ENCODE assay signal across 8 cellular contexts in the genomic region with DNA sequence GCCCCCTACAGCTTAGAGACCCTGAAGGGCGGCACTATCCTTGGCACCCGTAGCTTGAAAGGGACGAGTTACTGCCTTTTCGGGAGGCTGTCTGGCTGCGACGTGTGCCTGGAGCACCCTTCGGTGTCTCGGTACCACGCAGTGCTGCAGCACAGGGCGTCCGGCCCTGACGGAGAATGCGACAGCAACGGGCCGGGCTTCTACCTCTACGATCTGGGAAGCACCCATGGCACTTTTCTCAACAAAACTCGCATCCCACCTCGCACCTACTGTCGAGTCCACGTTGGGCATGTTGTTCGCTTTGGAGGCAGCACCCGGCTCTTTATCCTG. TPM values are rescaled to one million over a fixed set of nuclear protein-coding genes. Genes with fewer than 3 reads are reported as not detected.
A peak's percentile ranks its signal among the peaks of the same experiment; 100 is the strongest.
DNase-seq lines count a peak whose midpoint lies in the region; ATAC-seq and TF ChIP-seq lines count a peak whose summit lies in the region.

No MANE protein-coding gene starts in this region.

- H3K36me3 Mint-ChIP-seq in neural crest cell (ENCODE audit: low read depth), result peaks cover 7% of the 10 kb centered on the region

- peak overlapping the region; percentile 89 for H3K27ac ChIP-seq in OCI-LY7 (ENCODE audit: low read depth, low read length, poor library complexity, severe bottlenecking)

- POLR2A ChIA-PET in OCI-LY7 (lab: Charles Lee), result interaction anchor here (0.6 to 1.4 kb wide), 5 partner anchors 10 to 236 kb away, joined by 3 to 4 read pairs (median 3); no protein-coding TSS in a partner anchor

- intact Hi-C loops in Right ventricle myocardium superior (cut with DNase I), result no loop called here
- intact Hi-C loops in cardiac septum (cut with DNase I), result loop anchor here (5.0 to 10.0 kb wide), 2 partner anchors 37 to 259 kb away; partner anchors contain the start of genes CCDC121, GPN1 and PPM1G
- intact Hi-C loops in OCI-LY7 (cut with micrococcal nuclease; ENCODE audit: unreplicated experiment), result loop anchor here (10.0 kb wide), 1 partner anchor 259 kb away; the partner anchor contains the start of gene PPM1G

- ATAC-seq in Right ventricle myocardium superior (ENCODE audit: poor library complexity), result peak; percentile 13
- no peak for ATAC-seq in HG02798 (IDR thresholded peaks at IDR 0.05; ENCODE audit: poor library complexity, unreplicated experiment)
- ATAC-seq in GM19023 (IDR thresholded peaks at IDR 0.05; ENCODE audit: unreplicated experiment), result no peak

- H3K4me1 ChIP-seq in OCI-LY7 (ENCODE audit: insufficient read depth, low read length, poor library complexity, severe bottlenecking) (peaks cover 23% of the 10 kb centered on the region), endocrine pancreas (ENCODE audit: control insufficient read depth, insufficient read depth, low read length) (peaks cover 36% of the 10 kb centered on the region)

- no peak overlapping the region for H3K27ac Mint-ChIP-seq in neural crest cell (ENCODE audit: unreplicated experiment)

- peak overlapping the region; percentile 81 for H3K4me2 ChIP-seq in OCI-LY7 (ENCODE audit: low read length)

- no peaks in the 10 kb centered on the region for H4K20me1 ChIP-seq in OCI-LY7 (ENCODE audit: insufficient read depth, low read length)

- no peaks in the 10 kb centered on the region for H3K27me3 Mint-ChIP-seq in neural crest cell (ENCODE audit: low read depth)

- no peak for DNase-seq in Right ventricle myocardium superior
- DNase-seq in cardiac septum (ENCODE audit: low spot score), result no peak
- DNase-seq in OCI-LY7 (ENCODE audit: low spot score), result no peak
- DNase-seq in neural crest cell (ENCODE audit: low read depth, low spot score), result no peak
- no peak for DNase-seq in effector CD4-positive, alpha-beta T cell

- peaks cover 47% of the 10 kb centered on the region for H3K36me3 ChIP-seq in OCI-LY7 (ENCODE audit: insufficient read depth, low read length)
- H3K36me3 ChIP-seq in endocrine pancreas (ENCODE audit: control insufficient read depth, insufficient read depth, low read length), result no peaks in the 10 kb centered on the region

- no TSS peak for BruUV-seq in OCI-LY7 (replicated peaks; lab: Mats Ljungman, UMichigan)

- H3K27me3 ChIP-seq in endocrine pancreas (ENCODE audit: control insufficient read depth, insufficient read depth, low read length), result no peaks in the 10 kb centered on the region

- H3K9me3 ChIP-seq in OCI-LY7 (ENCODE audit: low read length) (no peaks in the 10 kb centered on the region), endocrine pancreas (ENCODE audit: control insufficient read depth, low read length) (no peaks in the 10 kb centered on the region)

- peak overlapping the region; percentile 70 for H3K9ac ChIP-seq in endocrine pancreas (ENCODE audit: control insufficient read depth, insufficient read depth, low read length)

- peaks cover 30% of the 10 kb centered on the region for H3K4me1 Mint-ChIP-seq in neural crest cell

- H3K79me2 ChIP-seq in OCI-LY7 (ENCODE audit: insufficient read depth, low read depth, low read length), result peaks cover 34% of the 10 kb centered on the region

- no peaks in the 10 kb centered on the region for H3K9me2 ChIP-seq in OCI-LY7 (ENCODE audit: insufficient read depth, low read length)

- TF ChIP-seq CTCF in OCI-LY7 (conservative IDR thresholded peaks at IDR 0.05; ENCODE audit: low read length), result 0 out of 2 replicates have a peak, but pooled peaks have one; percentile 13
- no peak for TF ChIP-seq CTCF in neural crest cell (conservative IDR thresholded peaks at IDR 0.05)

- CTCF ChIA-PET in OCI-LY7 (lab: Charles Lee; ENCODE audit: unreplicated experiment), result no interaction called here

- no peaks in the 10 kb centered on the region for H3K9me3 Mint-ChIP-seq in neural crest cell

- H3K4me3 ChIP-seq in OCI-LY7 (ENCODE audit: low read depth, low read length, poor library complexity, severe bottlenecking) (peak overlapping the region; percentile 93), endocrine pancreas (ENCODE audit: control insufficient read depth, insufficient read depth, low read length) (peak overlapping the region; percentile 60)

- H2AFZ ChIP-seq in OCI-LY7 (ENCODE audit: low read length), result peak overlapping the region; percentile 93

- H3K4me3 Mint-ChIP-seq in neural crest cell, result peak overlapping the region; percentile 100

RNA-seq across cellular contexts. Expression of gene SLC4A1AP, which starts 0.5 kb away (rescaled TPM):
- total RNA-seq in Right ventricle myocardium superior (18.5 TPM), cardiac septum (23.4 TPM), OCI-LY7 (2022) (26.7 and 27.9 TPM in 2 replicates), neural crest cell (19.0 and 19.1 TPM in 2 replicates)
- 26.2 and 36.7 TPM in 2 replicates for total RNA-seq in OCI-LY7 (2014; rRNA removed; shearing (Covaris generic))

RNA-seq across cellular contexts. Expression of gene SUPT7L, which starts 0.8 kb away (rescaled TPM):
- 24.2 TPM for total RNA-seq in Right ventricle myocardium superior
- total RNA-seq in cardiac septum, result 25.4 TPM
- total RNA-seq in OCI-LY7 (2014; rRNA removed; shearing (Covaris generic)), result 32.3 and 33.6 TPM in 2 replicates
- total RNA-seq in OCI-LY7 (2022), result 33.0 and 35.8 TPM in 2 replicates
- total RNA-seq in neural crest cell, result 32.4 and 33.8 TPM in 2 replicates

RNA-seq across cellular contexts. Expression of gene GPN1, which starts 35.4 kb away (rescaled TPM):
- total RNA-seq in Right ventricle myocardium superior (18.0 TPM), cardiac septum (17.8 TPM), OCI-LY7 (2022) (36.6 and 42.2 TPM in 2 replicates), neural crest cell (46.1 and 48.3 TPM in 2 replicates)
- 29.5 and 31.1 TPM in 2 replicates for total RNA-seq in OCI-LY7 (2014; rRNA removed; shearing (Covaris generic))

RNA-seq across cellular contexts. Expression of gene CCDC121, which starts 35.4 kb away (rescaled TPM):
- total RNA-seq in Right ventricle myocardium superior (6.1 TPM), cardiac septum (3.5 TPM), OCI-LY7 (2022) (4.7 and 7.7 TPM in 2 replicates), neural crest cell (5.8 and 6.0 TPM in 2 replicates)
- total RNA-seq in OCI-LY7 (2014; rRNA removed; shearing (Covaris generic)), result 5.1 and 9.2 TPM in 2 replicates
